Comparison of ENCODE assay signal across 12 cellular contexts in genomic region chr2:25473758-25474335, GRCh38.
DNase-seq lines count a peak whose midpoint lies in the region; ATAC-seq and TF ChIP-seq lines count a peak whose summit lies in the region.
"Had no signal": no experiment of that assay in that cellular context is flagged by ENCODE, and none has a peak within 500 bp of the region (broad histone marks: within the 10 kb centered on the region; RNA-seq: fewer than 3 reads in every experiment).

No MANE protein-coding gene starts in this region.

- H3K27ac Mint-ChIP-seq in activated CD4-positive, alpha-beta T cell treated with anti-CD3 and anti-CD28 coated beads, Interleukin-2, amount 10 ng/mL, durations not matched to agents 24 days and 14 days: no peak overlapping the region
- no peak overlapping the region for H3K27ac Mint-ChIP-seq in HFFc6
- no peak overlapping the region for H3K27ac Mint-ChIP-seq in activated naive CD4-positive, alpha-beta T cell treated with anti-CD3 and anti-CD28 coated beads, Interleukin-2, amount 10 ng/mL, durations not matched to agents 7 days and 5 days
- H3K27ac Mint-ChIP-seq: naive thymus-derived CD4-positive, alpha-beta T cell had no signal

- H3K27me3 Mint-ChIP-seq in activated CD4-positive, alpha-beta T cell treated with anti-CD3 and anti-CD28 coated beads, Interleukin-2, amount 10 ng/mL, durations not matched to agents 24 days and 14 days: no peaks in the 10 kb centered on the region
- no peaks in the 10 kb centered on the region; the same call in 1 of the 2 replicates for H3K27me3 Mint-ChIP-seq in HFFc6 (ENCODE audit: insufficient read depth)
- H3K27me3 Mint-ChIP-seq in activated naive CD4-positive, alpha-beta T cell treated with anti-CD3 and anti-CD28 coated beads, Interleukin-2, amount 10 ng/mL, durations not matched to agents 7 days and 5 days: no peaks in the 10 kb centered on the region
- H3K27me3 Mint-ChIP-seq: naive thymus-derived CD4-positive, alpha-beta T cell had no signal

- peaks cover 12% of the 10 kb centered on the region for H3K36me3 Mint-ChIP-seq in activated CD4-positive, alpha-beta T cell treated with anti-CD3 and anti-CD28 coated beads, Interleukin-2, amount 10 ng/mL, durations not matched to agents 24 days and 14 days (ENCODE audit: low read depth)
- peaks cover 8% of the 10 kb centered on the region for H3K36me3 Mint-ChIP-seq in HFFc6 (ENCODE audit: low read depth)
- H3K36me3 Mint-ChIP-seq in activated naive CD4-positive, alpha-beta T cell treated with anti-CD3 and anti-CD28 coated beads, Interleukin-2, amount 10 ng/mL, durations not matched to agents 7 days and 5 days: peaks cover 11% of the 10 kb centered on the region

- in situ Hi-C loops in ACHN (cut with HindIII; ENCODE audit: low pct_ligation_motif_present, low pct_unique_long_range_greater_than_20kb, low sequenced_read_pairs): no loop called here
- in situ Hi-C loops in KBM-7 (cut with MboI; ENCODE audit: low pct_unique_long_range_greater_than_20kb, low sequenced_read_pairs): no loop called here

- peaks cover 2% of the 10 kb centered on the region for H3K4me1 Mint-ChIP-seq in activated CD4-positive, alpha-beta T cell treated with anti-CD3 and anti-CD28 coated beads, Interleukin-2, amount 10 ng/mL, durations not matched to agents 24 days and 14 days
- no peaks in the 10 kb centered on the region for H3K4me1 Mint-ChIP-seq in HFFc6 (ENCODE audit: low read depth)
- H3K4me1 Mint-ChIP-seq in activated naive CD4-positive, alpha-beta T cell treated with anti-CD3 and anti-CD28 coated beads, Interleukin-2, amount 10 ng/mL, durations not matched to agents 7 days and 5 days: no peaks in the 10 kb centered on the region
- H3K4me1 Mint-ChIP-seq: naive thymus-derived CD4-positive, alpha-beta T cell had no signal

- CTCF ChIA-PET in activated naive CD4-positive, alpha-beta T cell treated with anti-CD3 and anti-CD28 coated beads, Interleukin-2, amount 10 ng/mL, durations not matched to agents 7 days and 5 days (lab: Charles Lee): no interaction called here

- peaks cover 7% of the 10 kb centered on the region for H3K9me3 Mint-ChIP-seq in activated CD4-positive, alpha-beta T cell treated with anti-CD3 and anti-CD28 coated beads, Interleukin-2, amount 10 ng/mL, durations not matched to agents 24 days and 14 days
- peaks cover 15% of the 10 kb centered on the region for H3K9me3 Mint-ChIP-seq in HFFc6
- peaks cover 5% of the 10 kb centered on the region for H3K9me3 Mint-ChIP-seq in activated naive CD4-positive, alpha-beta T cell treated with anti-CD3 and anti-CD28 coated beads, Interleukin-2, amount 10 ng/mL, durations not matched to agents 7 days and 5 days

- no peak overlapping the region for H3K4me3 Mint-ChIP-seq in activated CD4-positive, alpha-beta T cell treated with anti-CD3 and anti-CD28 coated beads, Interleukin-2, amount 10 ng/mL, durations not matched to agents 24 days and 14 days
- no peak overlapping the region for H3K4me3 Mint-ChIP-seq in HFFc6
- no peak overlapping the region for H3K4me3 Mint-ChIP-seq in activated naive CD4-positive, alpha-beta T cell treated with anti-CD3 and anti-CD28 coated beads, Interleukin-2, amount 10 ng/mL, durations not matched to agents 7 days and 5 days
- H3K4me3 Mint-ChIP-seq: naive thymus-derived CD4-positive, alpha-beta T cell had no signal

- DNase-seq in ACHN: peak; percentile 24
- DNase-seq in KBM-7: peak; percentile 29
- peak; percentile 44 for DNase-seq in OCI-M1 (lab: John Stamatoyannopoulos, UW)
- peak; percentile 42 for DNase-seq in left cardiac atrium
- no peak for DNase-seq in activated CD4-positive, alpha-beta T cell treated with anti-CD3 and anti-CD28 coated beads, Interleukin-2, amount 10 ng/mL, durations not matched to agents 24 days and 14 days
- no peak for DNase-seq in activated gamma-delta T cell (lab: John Stamatoyannopoulos, UW)
- no peak for DNase-seq in HFFc6
- no peak for DNase-seq in activated naive CD4-positive, alpha-beta T cell treated with anti-CD3 and anti-CD28 coated beads, Interleukin-2, amount 10 ng/mL, durations not matched to agents 7 days and 5 days
- DNase-seq: foreskin keratinocyte; GM23248; naive thymus-derived CD4-positive, alpha-beta T cell had no signal

- TF ChIP-seq CTCF in HFFc6 (IDR thresholded peaks at IDR 0.05): no peak

- intact Hi-C loops in left cardiac atrium (cut with DNase I): no loop called here
- intact Hi-C loops in activated CD4-positive, alpha-beta T cell treated with anti-CD3 and anti-CD28 coated beads, Interleukin-2, amount 10 ng/mL, durations not matched to agents 24 days and 14 days (cut with micrococcal nuclease): no loop called here

- no peak for ATAC-seq in left cardiac atrium
- ATAC-seq: activated CD4-positive, CD25-positive, alpha-beta regulatory T cell treated with anti-CD3 and anti-CD28 coated beads, Interleukin-2, amount 50 U/mL, for 24 hours; foreskin keratinocyte; naive thymus-derived CD4-positive, alpha-beta T cell had no signal

Comparison
In these comparisons a context has a peak if more than half of its experiments do, and no peak if none do; other contexts are left out.
1. DNase-seq: peak in ACHN (single experiment), KBM-7 (single experiment), OCI-M1 (single experiment) and left cardiac atrium (single experiment); none in activated CD4-positive, alpha-beta T cell treated with anti-CD3 and anti-CD28 coated beads, Interleukin-2, amount 10 ng/mL, durations not matched to agents 24 days and 14 days (single experiment), activated gamma-delta T cell (single experiment), HFFc6 (single experiment) and activated naive CD4-positive, alpha-beta T cell treated with anti-CD3 and anti-CD28 coated beads, Interleukin-2, amount 10 ng/mL, durations not matched to agents 7 days and 5 days (single experiment).